In genomic region chr2:130336150-130336876, GRCh38 we compare ENCODE assay signal across 13 cellular contexts. TPM values are rescaled to one million over a fixed set of nuclear protein-coding genes. Genes with fewer than 3 reads are reported as not detected.
DNase-seq lines count a peak whose midpoint lies in the region; ATAC-seq and TF ChIP-seq lines count a peak whose summit lies in the region.
"Had no signal": no experiment of that assay in that cellular context is flagged by ENCODE, and none has a peak within 500 bp of the region (broad histone marks: within the 10 kb centered on the region; RNA-seq: fewer than 3 reads in every experiment).

No MANE protein-coding gene starts in this region.

- in situ Hi-C loops in Panc1 (cut with HindIII; ENCODE audit: low pct_unique_long_range_greater_than_20kb, low sequenced_read_pairs): no loop called here

- peak overlapping the region; percentile 61 for H3K4me3 ChIP-seq in left ventricle myocardium inferior
- H3K4me3 ChIP-seq in Panc1 (ENCODE audit: low read depth in 2 of 2, low read length in 2 of 2): peak overlapping the region; percentile 60 to 80
- peak overlapping the region; percentile 98 for H3K4me3 ChIP-seq in iPS-15b (ENCODE audit: low read depth, low read length)
- H3K4me3 ChIP-seq: MG63 had no signal

- no TSS peak for BruUV-seq in Panc1 (replicated peaks; lab: Mats Ljungman, UMichigan)

- H3K27ac ChIP-seq in left ventricle myocardium inferior (replicated peaks) (no peak overlapping the region), Panc1 (ENCODE audit: low read length) (no peak overlapping the region)

- no peak for ATAC-seq in Right ventricle myocardium superior (ENCODE audit: poor library complexity)
- ATAC-seq in Panc1: no peak
- ATAC-seq in stimulated activated naive B cell treated with anti-CD40 and anti-IgM and Interleukin-4, amounts not matched to agents 10 μg/mL and 1 μg/mL and 100 μg/mL, for 72 hours (replicated peaks): no peak
- ATAC-seq in GM18868 (IDR thresholded peaks at IDR 0.05; ENCODE audit: unreplicated experiment): no peak
- ATAC-seq: activated CD8-positive, alpha-beta T cell treated with anti-CD3 and anti-CD28 coated beads, Interleukin-2, amount 10 ng/mL, durations not matched to agents 7 days and 5 days had no signal

- H3K27me3 Mint-ChIP-seq in stimulated activated naive B cell treated with anti-CD40 and anti-IgM and Interleukin-4, amounts not matched to agents 10 μg/mL and 1 μg/mL and 100 μg/mL, for 72 hours: peaks cover 12 to 21% of the 10 kb centered on the region in 2 donors
- peaks cover 17% of the 10 kb centered on the region for H3K27me3 Mint-ChIP-seq in activated naive CD8-positive, alpha-beta T cell treated with anti-CD3 and anti-CD28 coated beads for 36 hours

- peaks cover 10 to 21% of the 10 kb centered on the region in 2 donors for H3K4me1 Mint-ChIP-seq in stimulated activated naive B cell treated with anti-CD40 and anti-IgM and Interleukin-4, amounts not matched to agents 10 μg/mL and 1 μg/mL and 100 μg/mL, for 72 hours
- peaks cover 14% of the 10 kb centered on the region for H3K4me1 Mint-ChIP-seq in activated naive CD8-positive, alpha-beta T cell treated with anti-CD3 and anti-CD28 coated beads for 36 hours

- H3K9me3 Mint-ChIP-seq in stimulated activated naive B cell treated with anti-CD40 and anti-IgM and Interleukin-4, amounts not matched to agents 10 μg/mL and 1 μg/mL and 100 μg/mL, for 72 hours: no peaks in the 10 kb centered on the region
- no peaks in the 10 kb centered on the region for H3K9me3 Mint-ChIP-seq in activated naive CD8-positive, alpha-beta T cell treated with anti-CD3 and anti-CD28 coated beads for 36 hours

- H3K4me3 Mint-ChIP-seq in stimulated activated naive B cell treated with anti-CD40 and anti-IgM and Interleukin-4, amounts not matched to agents 10 μg/mL and 1 μg/mL and 100 μg/mL, for 72 hours: no peak overlapping the region
- no peak overlapping the region for H3K4me3 Mint-ChIP-seq in activated naive CD8-positive, alpha-beta T cell treated with anti-CD3 and anti-CD28 coated beads for 36 hours

- CTCF ChIA-PET in Panc1 (lab: Charles Lee): interaction anchor here (0.7 to 1.0 kb wide), 3 partner anchors 37 to 58 kb away, joined by 3 to 5 read pairs (median 3); no protein-coding TSS in a partner anchor

- POLR2A ChIA-PET in Panc1 (lab: Charles Lee): interaction anchor here (0.5 kb wide), 1 partner anchor 391 kb away, joined by 3 read pairs; no protein-coding TSS in a partner anchor

- intact Hi-C loops in left ventricle myocardium inferior (cut with micrococcal nuclease): no loop called here
- intact Hi-C loops in Right ventricle myocardium superior (cut with DNase I): loop anchor here (10.0 kb wide), 1 partner anchor 152 kb away; the partner anchor contains the start of genes MZT2B and SMPD4
- intact Hi-C loops in Panc1 (cut with micrococcal nuclease; ENCODE audit: unreplicated experiment): loop anchor here (10.0 kb wide), 1 partner anchor 182 kb away; no protein-coding TSS in a partner anchor

- H3K9me3 ChIP-seq in left ventricle myocardium inferior (replicated peaks) (peaks cover 4% of the 10 kb centered on the region), Panc1 (ENCODE audit: control insufficient read depth, insufficient read depth, low read depth, low read length) (peaks cover 3% of the 10 kb centered on the region; the same call in 1 of the 2 replicates), iPS-15b (ENCODE audit: control insufficient read depth, insufficient read depth, low read length) (no peaks in the 10 kb centered on the region)
- H3K9me3 ChIP-seq: heart right ventricle, MG63, transverse colon had no signal

- DNase-seq in left ventricle myocardium inferior: no peak
- no peak for DNase-seq in Right ventricle myocardium superior
- DNase-seq in Panc1 (ENCODE audit: low read depth, low spot score): no peak
- DNase-seq in stimulated activated naive B cell treated with anti-CD40 and anti-IgM and Interleukin-4, amounts not matched to agents 10 μg/mL and 1 μg/mL and 100 μg/mL, for 72 hours: no peak
- DNase-seq in activated naive CD8-positive, alpha-beta T cell treated with anti-CD3 and anti-CD28 coated beads for 36 hours: no peak
- no peak for DNase-seq in Kasumi-1 (lab: John Stamatoyannopoulos, UW)
- DNase-seq: MG63, NCI-H524 treated with DMSO at 0.1 percent for 48 hours had no signal

- no peak overlapping the region for H3K9ac ChIP-seq in iPS-15b (ENCODE audit: low read depth, low read length)

- no peak for TF ChIP-seq CTCF in left ventricle myocardium inferior (IDR thresholded peaks at IDR 0.05; ENCODE audit: borderline replicate concordance)
- TF ChIP-seq CTCF in Panc1 (IDR thresholded peaks at IDR 0.05): no peak

- H3K36me3 ChIP-seq in left ventricle myocardium inferior (peaks cover 25% of the 10 kb centered on the region), Panc1 (ENCODE audit: control insufficient read depth, insufficient read depth, low read length) (no peaks in the 10 kb centered on the region), iPS-15b (ENCODE audit: control insufficient read depth, insufficient read depth, low read length) (no peaks in the 10 kb centered on the region)
- H3K36me3 ChIP-seq: MG63 had no signal

- peaks cover 14 to 29% of the 10 kb centered on the region in 2 donors for H3K36me3 Mint-ChIP-seq in stimulated activated naive B cell treated with anti-CD40 and anti-IgM and Interleukin-4, amounts not matched to agents 10 μg/mL and 1 μg/mL and 100 μg/mL, for 72 hours
- H3K36me3 Mint-ChIP-seq in activated naive CD8-positive, alpha-beta T cell treated with anti-CD3 and anti-CD28 coated beads for 36 hours: peaks cover 5% of the 10 kb centered on the region

- peaks cover 23% of the 10 kb centered on the region for H3K4me1 ChIP-seq in left ventricle myocardium inferior
- peaks cover 11% of the 10 kb centered on the region for H3K4me1 ChIP-seq in Panc1 (ENCODE audit: control insufficient read depth, insufficient read depth, low read length)
- peaks cover 5% of the 10 kb centered on the region for H3K4me1 ChIP-seq in iPS-15b (ENCODE audit: control insufficient read depth, insufficient read depth, low read length)

- H3K27ac Mint-ChIP-seq in stimulated activated naive B cell treated with anti-CD40 and anti-IgM and Interleukin-4, amounts not matched to agents 10 μg/mL and 1 μg/mL and 100 μg/mL, for 72 hours: peak overlapping the region; percentile 14
- H3K27ac Mint-ChIP-seq in activated naive CD8-positive, alpha-beta T cell treated with anti-CD3 and anti-CD28 coated beads for 36 hours: no peak overlapping the region

- H3K27me3 ChIP-seq in left ventricle myocardium inferior (ENCODE audit: low read depth) (peaks cover 11% of the 10 kb centered on the region), Panc1 (ENCODE audit: control insufficient read depth, insufficient read depth, low read length) (no peaks in the 10 kb centered on the region), iPS-15b (ENCODE audit: control insufficient read depth, insufficient read depth, low read length) (peaks cover 3% of the 10 kb centered on the region)

RNA-seq across cellular contexts. Expression of gene IMP4, which starts 6.4 kb away (rescaled TPM):
- total RNA-seq in left ventricle myocardium inferior: 57.2 TPM
- total RNA-seq in Right ventricle myocardium superior: 60.2 TPM
- total RNA-seq in Panc1 (2021; ENCODE audit: unreplicated experiment): 104 TPM
- polyA plus RNA-seq in Panc1 (2012; ENCODE audit: insufficient read length): 162 TPM
- 100 to 1,000 TPM; 225 TPM for total RNA-seq in activated naive CD8-positive, alpha-beta T cell treated with anti-CD3 and anti-CD28 coated beads for 36 hours

RNA-seq across cellular contexts. Expression of gene PTPN18, which starts 19.5 kb away (rescaled TPM):
- total RNA-seq in left ventricle myocardium inferior (13.9 TPM), Right ventricle myocardium superior (15.7 TPM), Panc1 (2021; ENCODE audit: unreplicated experiment) (35.3 TPM)
- polyA plus RNA-seq in Panc1 (2012; ENCODE audit: insufficient read length): 27.4 TPM
- 10 to 100 TPM; 36.4 to 37.2 TPM for total RNA-seq in activated naive CD8-positive, alpha-beta T cell treated with anti-CD3 and anti-CD28 coated beads for 36 hours
